ENCODE assay signal across 22 cellular contexts in genomic region chr6:548091-548490, GRCh38.
DNase-seq lines count a peak whose midpoint lies in the region; ATAC-seq and TF ChIP-seq lines count a peak whose summit lies in the region.
"Had no signal": no experiment of that assay in that cellular context is flagged by ENCODE, and none has a peak within 500 bp of the region (broad histone marks: within the 10 kb centered on the region; RNA-seq: fewer than 3 reads in every experiment).

No MANE protein-coding gene starts in this region.

- peak; percentile 56 to 61 for ATAC-seq in activated T-cell treated with anti-CD3 and anti-CD28 coated beads, Interleukin-2, amount 50 U/mL, for 4 hours
- ATAC-seq in activated CD8-positive, alpha-beta T cell treated with anti-CD3 and anti-CD28 coated beads for 36 hours = peak; percentile 25
- ATAC-seq in effector memory CD8-positive, alpha-beta T cell (replicated peaks) = no peak
- ATAC-seq in GM19395 (IDR thresholded peaks at IDR 0.05; ENCODE audit: unreplicated experiment) (no peak), upper lobe of left lung (ENCODE audit: low FRiP score in 2 of 2) (no peak)
- ATAC-seq: foreskin keratinocyte, left lung, WTC11 had no signal

- peaks cover 37% of the 10 kb centered on the region for H3K36me3 Mint-ChIP-seq in activated T-cell treated with anti-CD3 and anti-CD28 coated beads, Interleukin-2, amount 50 U/mL, for 4 hours (ENCODE audit: insufficient read depth)
- peaks cover 11 to 64% (median 15%) of the 10 kb centered on the region in 3 donors for H3K36me3 Mint-ChIP-seq in CD8-positive, alpha-beta memory T cell
- peaks cover 32% of the 10 kb centered on the region for H3K36me3 Mint-ChIP-seq in activated CD8-positive, alpha-beta T cell treated with anti-CD3 and anti-CD28 coated beads for 36 hours (ENCODE audit: low read depth)
- peaks cover 40% of the 10 kb centered on the region for H3K36me3 Mint-ChIP-seq in effector memory CD8-positive, alpha-beta T cell (ENCODE audit: insufficient read depth)
- H3K36me3 Mint-ChIP-seq in nephron progenitor cell (ENCODE audit: low read depth) = peaks cover 17% of the 10 kb centered on the region

- no peak overlapping the region for H3K27ac ChIP-seq in CD8-positive, alpha-beta memory T cell (ENCODE audit: low read depth, low read length)
- H3K27ac ChIP-seq in upper lobe of left lung = no peak overlapping the region
- H3K27ac ChIP-seq: dorsolateral prefrontal cortex, esophagus squamous epithelium, foreskin keratinocyte, left lung, skin epidermis, transverse colon had no signal

- no peaks in the 10 kb centered on the region for H3K9me3 Mint-ChIP-seq in activated T-cell treated with anti-CD3 and anti-CD28 coated beads, Interleukin-2, amount 50 U/mL, for 4 hours
- no peaks in the 10 kb centered on the region for H3K9me3 Mint-ChIP-seq in CD8-positive, alpha-beta memory T cell
- H3K9me3 Mint-ChIP-seq in activated CD8-positive, alpha-beta T cell treated with anti-CD3 and anti-CD28 coated beads for 36 hours = peaks cover 2% of the 10 kb centered on the region
- no peaks in the 10 kb centered on the region for H3K9me3 Mint-ChIP-seq in effector memory CD8-positive, alpha-beta T cell
- H3K9me3 Mint-ChIP-seq in nephron progenitor cell = no peaks in the 10 kb centered on the region
- H3K9me3 Mint-ChIP-seq: H9 had no signal

- 85 to 94% methylated on average over 5 of the region's 5 CpGs for WGBS in upper lobe of left lung, 2 donors

- no peak for DNase-seq in activated T-cell treated with anti-CD3 and anti-CD28 coated beads, Interleukin-2, amount 50 U/mL, for 4 hours
- DNase-seq in activated T-cell treated with anti-CD3 and anti-CD28 coated beads, Interleukin-2, amount 50 U/mL, for 1 hour = no peak
- DNase-seq in CD8-positive, alpha-beta memory T cell = no peak
- DNase-seq in activated CD8-positive, alpha-beta T cell treated with anti-CD3 and anti-CD28 coated beads for 36 hours = peak; percentile 31
- DNase-seq in effector memory CD8-positive, alpha-beta T cell = no peak
- no peak for DNase-seq in nephron progenitor cell
- DNase-seq in upper lobe of left lung = no peak
- DNase-seq: COR-L47, dorsolateral prefrontal cortex, esophagus squamous epithelium, foreskin keratinocyte, H9, head of caudate nucleus, islet precursor cell, left lung, NCI-H1048, SIG-M5, transverse colon had no signal

- no peaks in the 10 kb centered on the region for H3K27me3 Mint-ChIP-seq in activated T-cell treated with anti-CD3 and anti-CD28 coated beads, Interleukin-2, amount 50 U/mL, for 4 hours (ENCODE audit: low read depth)
- no peaks in the 10 kb centered on the region for H3K27me3 Mint-ChIP-seq in CD8-positive, alpha-beta memory T cell
- no peaks in the 10 kb centered on the region for H3K27me3 Mint-ChIP-seq in activated CD8-positive, alpha-beta T cell treated with anti-CD3 and anti-CD28 coated beads for 36 hours
- no peaks in the 10 kb centered on the region for H3K27me3 Mint-ChIP-seq in effector memory CD8-positive, alpha-beta T cell
- peaks cover 3% of the 10 kb centered on the region for H3K27me3 Mint-ChIP-seq in nephron progenitor cell (ENCODE audit: low read depth, poor library complexity)
- H3K27me3 Mint-ChIP-seq: memory B cell had no signal

- peaks cover 12% of the 10 kb centered on the region for H3K4me1 ChIP-seq in CD8-positive, alpha-beta memory T cell (ENCODE audit: insufficient read depth, low read length)
- H3K4me1 ChIP-seq in upper lobe of left lung = no peaks in the 10 kb centered on the region
- H3K4me1 ChIP-seq: left lung, transverse colon had no signal

- no peak for TF ChIP-seq CTCF in activated CD8-positive, alpha-beta T cell treated with anti-CD3 and anti-CD28 coated beads for 36 hours (IDR thresholded peaks at IDR 0.05)
- no peak for TF ChIP-seq CTCF in nephron progenitor cell (IDR thresholded peaks at IDR 0.05)
- no peak for TF ChIP-seq CTCF in upper lobe of left lung (IDR thresholded peaks at IDR 0.05)

- CTCF ChIA-PET in CD8-positive, alpha-beta memory T cell (lab: Charles Lee) = no interaction called here
- CTCF ChIA-PET in activated CD8-positive, alpha-beta T cell treated with anti-CD3 and anti-CD28 coated beads for 36 hours (lab: Charles Lee) = interaction anchor here (3.3 kb wide), 1 partner anchor 11 kb away, joined by 16 read pairs; no protein-coding TSS in a partner anchor

- no peak overlapping the region for H3K4me3 ChIP-seq in CD8-positive, alpha-beta memory T cell (ENCODE audit: low read length)
- H3K4me3 ChIP-seq in upper lobe of left lung = no peak overlapping the region
- H3K4me3 ChIP-seq: dorsolateral prefrontal cortex, esophagus squamous epithelium, left lung, skin epidermis, transverse colon had no signal

- TF ChIP-seq EP300 in upper lobe of left lung (IDR thresholded peaks at IDR 0.05) = no peak

- H3K36me3 ChIP-seq in CD8-positive, alpha-beta memory T cell (ENCODE audit: insufficient read depth, low read length) = peaks cover 2% of the 10 kb centered on the region
- peaks cover 0 to 55% (median 11%) of the 10 kb centered on the region in 4 donors for H3K36me3 ChIP-seq in upper lobe of left lung

- peak overlapping the region in 6 of 8 donors; percentile 47 to 95 (median 74) for H3K27ac Mint-ChIP-seq in CD8-positive, alpha-beta memory T cell
- peak overlapping the region; percentile 90 for H3K27ac Mint-ChIP-seq in activated CD8-positive, alpha-beta T cell treated with anti-CD3 and anti-CD28 coated beads for 36 hours
- H3K27ac Mint-ChIP-seq in effector memory CD8-positive, alpha-beta T cell = peak overlapping the region; percentile 77 to 81
- no peak overlapping the region for H3K27ac Mint-ChIP-seq in nephron progenitor cell
- H3K27ac Mint-ChIP-seq: WTC11 had no signal

- H3K9me3 ChIP-seq in CD8-positive, alpha-beta memory T cell (ENCODE audit: low read length) = no peaks in the 10 kb centered on the region
- H3K9me3 ChIP-seq in upper lobe of left lung = no peaks in the 10 kb centered on the region
- H3K9me3 ChIP-seq: esophagus squamous epithelium, left lung, transverse colon had no signal

- no peak for TF ChIP-seq POLR2A in upper lobe of left lung (IDR thresholded peaks at IDR 0.05)

- POLR2A ChIA-PET in CD8-positive, alpha-beta memory T cell (lab: Charles Lee) = no interaction called here
- POLR2A ChIA-PET in activated CD8-positive, alpha-beta T cell treated with anti-CD3 and anti-CD28 coated beads for 36 hours (lab: Charles Lee) = interaction anchor here (1.0 to 1.4 kb wide), 5 partner anchors 63 to 156 kb away, joined by 3 to 7 read pairs (median 5); partner anchors contain the start of gene IRF4

- peaks cover 45% of the 10 kb centered on the region for H3K4me1 Mint-ChIP-seq in activated T-cell treated with anti-CD3 and anti-CD28 coated beads, Interleukin-2, amount 50 U/mL, for 4 hours (ENCODE audit: low read depth)
- peaks cover 12 to 26% (median 22%) of the 10 kb centered on the region in 3 donors for H3K4me1 Mint-ChIP-seq in CD8-positive, alpha-beta memory T cell
- H3K4me1 Mint-ChIP-seq in activated CD8-positive, alpha-beta T cell treated with anti-CD3 and anti-CD28 coated beads for 36 hours (ENCODE audit: low read depth) = peaks cover 65% of the 10 kb centered on the region
- peaks cover 11 to 12% of the 10 kb centered on the region in 2 donors for H3K4me1 Mint-ChIP-seq in effector memory CD8-positive, alpha-beta T cell (ENCODE audit: low read depth in 2 of 2)
- peaks cover 26% of the 10 kb centered on the region for H3K4me1 Mint-ChIP-seq in nephron progenitor cell
- H3K4me1 Mint-ChIP-seq: memory B cell had no signal

- peak overlapping the region; percentile 74 for H3K4me3 Mint-ChIP-seq in activated T-cell treated with anti-CD3 and anti-CD28 coated beads, Interleukin-2, amount 50 U/mL, for 4 hours
- H3K4me3 Mint-ChIP-seq in CD8-positive, alpha-beta memory T cell = no peak overlapping the region
- peak overlapping the region; percentile 54 for H3K4me3 Mint-ChIP-seq in activated CD8-positive, alpha-beta T cell treated with anti-CD3 and anti-CD28 coated beads for 36 hours
- peak overlapping the region; percentile 26 to 67 for H3K4me3 Mint-ChIP-seq in effector memory CD8-positive, alpha-beta T cell
- no peak overlapping the region for H3K4me3 Mint-ChIP-seq in nephron progenitor cell
- H3K4me3 Mint-ChIP-seq: H9, memory B cell, WTC11 had no signal

- intact Hi-C loops in activated CD8-positive, alpha-beta T cell treated with anti-CD3 and anti-CD28 coated beads for 36 hours (cut with micrococcal nuclease) = loop anchor here (5.0 kb wide), 1 partner anchor 41 kb away; no protein-coding TSS in a partner anchor

- H3K27me3 ChIP-seq in CD8-positive, alpha-beta memory T cell (ENCODE audit: insufficient read depth, low read length, poor library complexity, severe bottlenecking) = no peaks in the 10 kb centered on the region
- no peaks in the 10 kb centered on the region for H3K27me3 ChIP-seq in upper lobe of left lung
- H3K27me3 ChIP-seq: dorsolateral prefrontal cortex, esophagus squamous epithelium, foreskin keratinocyte, left lung, transverse colon had no signal

Comparison
In these comparisons a context has a peak if more than half of its experiments do, and no peak if none do; other contexts are left out.
1. ATAC-seq: peak in activated T-cell treated with anti-CD3 and anti-CD28 coated beads, Interleukin-2, amount 50 U/mL, for 4 hours (2 of 2) and activated CD8-positive, alpha-beta T cell treated with anti-CD3 and anti-CD28 coated beads for 36 hours (single experiment); none in effector memory CD8-positive, alpha-beta T cell (single experiment), GM19395 (single experiment) and upper lobe of left lung (0 of 2).
2. H3K4me3 Mint-ChIP-seq: peak in activated T-cell treated with anti-CD3 and anti-CD28 coated beads, Interleukin-2, amount 50 U/mL, for 4 hours (single experiment), activated CD8-positive, alpha-beta T cell treated with anti-CD3 and anti-CD28 coated beads for 36 hours (single experiment) and effector memory CD8-positive, alpha-beta T cell (2 of 2); none in CD8-positive, alpha-beta memory T cell (0 of 7) and nephron progenitor cell (single experiment).